Comparison of ENCODE assay signal across 18 cellular contexts in genomic region chr20:10625641-10626040, GRCh38.
"Had no signal": no experiment of that assay in that cellular context is flagged by ENCODE, and none has a peak within 500 bp of the region (broad histone marks: within the 10 kb centered on the region; RNA-seq: fewer than 3 reads in every experiment).

No MANE protein-coding gene starts in this region.

- H3K27ac Mint-ChIP-seq: activated CD4-positive, alpha-beta T cell treated with anti-CD3 and anti-CD28 coated beads for 36 hours; activated CD8-positive, alpha-beta T cell treated with anti-CD3 and anti-CD28 coated beads, Interleukin-2, amount 10 ng/mL, durations not matched to agents 7 days and 5 days; activated T-helper 1 cell treated with anti-CD3 and anti-CD28 coated beads, Interleukin-12 subunit alpha, Interleukin-12 subunit beta, Interleukin-2, Interleukin-4 antibody, amounts not matched to agents 30 ng/mL and 10 ng/mL and 1 ng/mL, durations not matched to agents 14 hours and 24 hours and 36 hours; T-cell had no signal

- H2AFZ ChIP-seq: hepatocyte had no signal

- H3K4me1 ChIP-seq: prostate gland had no signal

- DNase-seq: activated CD4-positive, alpha-beta T cell treated with anti-CD3 and anti-CD28 coated beads for 36 hours; activated CD8-positive, alpha-beta T cell treated with anti-CD3 and anti-CD28 coated beads, Interleukin-2, amount 10 ng/mL, durations not matched to agents 7 days and 5 days; activated naive CD4-positive, alpha-beta T cell treated with Interleukin-2 at 50 U/mL for 16 hours; central memory CD4-positive, alpha-beta T cell; cortex of kidney; effector CD8-positive, alpha-beta T cell; mucosa of descending colon; naive thymus-derived CD8-positive, alpha-beta T cell; occipital lobe; stimulated activated CD4-positive, alpha-beta T cell treated with anti-CD3 and anti-CD28 coated beads, Interleukin-12 subunit alpha, Interleukin-12 subunit beta, amount 100 ng/mL, for 4 hours; stimulated activated naive CD4-positive, alpha-beta T cell treated with Interleukin-2 at 50 U/mL for 16 hours; T-cell had no signal

- H3K4me2 ChIP-seq: hepatocyte had no signal

- ATAC-seq: activated CD4-positive, alpha-beta T cell treated with anti-CD3 and anti-CD28 coated beads for 36 hours; activated CD8-positive, alpha-beta T cell treated with anti-CD3 and anti-CD28 coated beads, Interleukin-2, amount 10 ng/mL, durations not matched to agents 7 days and 5 days; mucosa of descending colon; naive thymus-derived CD8-positive, alpha-beta T cell; sciatic nerve; T-cell had no signal

- H3K27me3 Mint-ChIP-seq: activated CD4-positive, alpha-beta T cell treated with anti-CD3 and anti-CD28 coated beads for 36 hours; naive thymus-derived CD8-positive, alpha-beta T cell; T-cell had no signal

- H3K4me1 Mint-ChIP-seq: activated CD4-positive, alpha-beta T cell treated with anti-CD3 and anti-CD28 coated beads for 36 hours; T-cell had no signal

- H3K9me3 Mint-ChIP-seq: activated T-helper 1 cell treated with anti-CD3 and anti-CD28 coated beads, Interleukin-12 subunit alpha, Interleukin-12 subunit beta, Interleukin-2, Interleukin-4 antibody, amounts not matched to agents 30 ng/mL and 10 ng/mL and 1 ng/mL, durations not matched to agents 14 hours and 24 hours and 36 hours; naive thymus-derived CD8-positive, alpha-beta T cell had no signal

- H3K4me3 ChIP-seq: hepatocyte, lung, mucosa of descending colon, prostate gland had no signal

- H3K36me3 ChIP-seq: prostate gland had no signal

- H3K4me3 Mint-ChIP-seq: activated CD4-positive, alpha-beta T cell treated with anti-CD3 and anti-CD28 coated beads for 36 hours; activated CD8-positive, alpha-beta T cell treated with anti-CD3 and anti-CD28 coated beads, Interleukin-2, amount 10 ng/mL, durations not matched to agents 7 days and 5 days; activated T-helper 1 cell treated with anti-CD3 and anti-CD28 coated beads, Interleukin-12 subunit alpha, Interleukin-12 subunit beta, Interleukin-2, Interleukin-4 antibody, amounts not matched to agents 30 ng/mL and 10 ng/mL and 1 ng/mL, durations not matched to agents 14 hours and 24 hours and 36 hours; naive thymus-derived CD8-positive, alpha-beta T cell; T-cell had no signal

- H3K27ac ChIP-seq: hepatocyte, prostate gland, VCaP had no signal

- H3K9me3 ChIP-seq: mucosa of descending colon, prostate gland had no signal

- H3K27me3 ChIP-seq: hepatocyte had no signal

- H3K79me2 ChIP-seq: hepatocyte had no signal
